12 cellular contexts compared by ENCODE assay signal in the genomic region with DNA sequence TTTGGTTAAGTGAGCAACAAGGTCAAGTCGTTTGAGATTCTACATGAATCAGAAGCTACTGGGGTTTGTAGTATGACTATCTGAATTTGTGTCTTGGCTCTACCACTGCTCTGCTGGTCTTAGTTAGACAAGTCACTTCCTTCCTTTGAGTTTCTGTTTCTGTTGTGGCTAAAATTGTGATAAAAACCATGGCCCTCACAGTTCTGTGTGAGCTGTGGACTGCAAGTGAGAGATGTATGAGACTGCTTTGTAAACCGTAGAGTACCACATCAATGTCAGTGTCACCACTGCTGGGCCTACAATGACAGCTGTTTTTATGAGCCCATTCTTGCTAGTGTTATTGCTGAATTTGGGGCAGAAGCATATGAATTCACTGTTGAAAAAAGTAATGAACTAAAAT. TPM values are rescaled to one million over a fixed set of nuclear protein-coding genes. Genes with fewer than 3 reads are reported as not detected.
DNase-seq lines count a peak whose midpoint lies in the region; ATAC-seq, FAIRE-seq and TF ChIP-seq lines count a peak whose summit lies in the region.
"Had no signal": no experiment of that assay in that cellular context is flagged by ENCODE, and none has a peak within 500 bp of the region (broad histone marks: within the 10 kb centered on the region; RNA-seq: fewer than 3 reads in every experiment).

No MANE protein-coding gene starts in this region.

- H3K4me3 ChIP-seq in GM12878 = no peak overlapping the region
- no peak overlapping the region for H3K4me3 ChIP-seq in Karpas-422 (ENCODE audit: low read length)
- H3K4me3 ChIP-seq: esophagus muscularis mucosa, SJCRH30 had no signal

- RAD21 ChIA-PET in GM12878 (lab: Charles Lee; ENCODE audit: unreplicated experiment) = no interaction called here

- CTCF ChIA-PET in GM12878 (lab: Yijun Ruan, JAX) = interaction anchor here (1.1 kb wide), 1 partner anchor 19 kb away, joined by 5 read pairs; no protein-coding TSS in a partner anchor

- H3K36me3 ChIP-seq in GM12878 (ENCODE audit: control insufficient read depth in 2 of 2, insufficient read depth in 2 of 2, low read length in 1 of 2) (no peaks in the 10 kb centered on the region), Karpas-422 (ENCODE audit: insufficient read depth, low read length) (no peaks in the 10 kb centered on the region)
- H3K36me3 ChIP-seq: SJCRH30 had no signal

- H3K9me3 ChIP-seq in GM12878 (replicated peaks; ENCODE audit: control insufficient read depth, insufficient read depth, low read length) (no peaks in the 10 kb centered on the region), Karpas-422 (ENCODE audit: low read length) (no peaks in the 10 kb centered on the region)
- H3K9me3 ChIP-seq: esophagus muscularis mucosa had no signal

- TF ChIP-seq CTCF in GM12878 (IDR thresholded peaks at IDR 0.05 in 2 of 3, conservative IDR thresholded peaks at IDR 0.05 in 1 of 3; ENCODE audit: control insufficient read depth in 2 of 3, extremely low read depth in 1 of 3, insufficient read depth in 1 of 3, low read depth in 3 of 3, low read length in 3 of 3) = no peak

- H4K20me1 ChIP-seq in GM12878 (ENCODE audit: control insufficient read depth, insufficient read depth) (no peaks in the 10 kb centered on the region), Karpas-422 (ENCODE audit: insufficient read depth, low read depth, low read length) (no peaks in the 10 kb centered on the region)

- TF ChIP-seq POLR2A in GM12878 (IDR thresholded peaks at IDR 0.05; ENCODE audit: low read depth, low read length) = no peak

- no peaks in the 10 kb centered on the region for H3K9me2 ChIP-seq in Karpas-422 (replicated peaks; ENCODE audit: insufficient read depth, low read length)

- H3K4me2 ChIP-seq in GM12878 (ENCODE audit: control insufficient read depth, insufficient read depth) = peak overlapping the region; percentile 22; the same call in 1 of the 2 replicates
- no peak overlapping the region for H3K4me2 ChIP-seq in Karpas-422 (ENCODE audit: low read depth, low read length, poor library complexity, severe bottlenecking)

- TF ChIP-seq EP300 in GM12878 (IDR thresholded peaks at IDR 0.05; ENCODE audit: borderline replicate concordance in 1 of 2, control insufficient read depth in 1 of 2, low read depth in 2 of 2, low read length in 2 of 2) = no peak

- H3K79me2 ChIP-seq in GM12878 (ENCODE audit: control insufficient read depth, insufficient read depth, low read length) (no peaks in the 10 kb centered on the region), Karpas-422 (ENCODE audit: low read length) (no peaks in the 10 kb centered on the region)

- DNase-seq in GM12878 (ENCODE audit: low read depth, low spot score) = peak; percentile 37
- no peak for DNase-seq in kidney glomerular epithelial cell (lab: John Stamatoyannopoulos, UW)
- no peak for DNase-seq in D341Med (ENCODE audit: low spot score)
- DNase-seq in Karpas-422 = no peak
- DNase-seq: activated naive CD4-positive, alpha-beta T cell; SJCRH30; stimulated activated CD4-positive, alpha-beta T cell treated with anti-CD3 and anti-CD28 coated beads, Interleukin-4, amount 100 ng/mL, for 4 hours had no signal

- SMC1A ChIA-PET in GM12878 (lab: Charles Lee; ENCODE audit: uncharacterized antibody, unreplicated experiment) = interaction anchor here (1.1 to 1.5 kb wide), 2 partner anchors 25 to 64 kb away, joined by 4 read pairs; no protein-coding TSS in a partner anchor

- H3K4me1 ChIP-seq in GM12878 (ENCODE audit: control insufficient read depth, insufficient read depth, low read length) = peaks cover 4% of the 10 kb centered on the region; the same call in 1 of the 2 replicates
- H3K4me1 ChIP-seq in Karpas-422 (ENCODE audit: low read length) = no peaks in the 10 kb centered on the region
- H3K4me1 ChIP-seq: SJCRH30 had no signal

- intact Hi-C loops in GM12878 (cut with micrococcal nuclease; ENCODE audit: unreplicated experiment) = no loop called here

- H3K9ac ChIP-seq in GM12878 (ENCODE audit: control insufficient read depth, insufficient read depth, low read length) = no peak overlapping the region
- no peak overlapping the region for H3K9ac ChIP-seq in Karpas-422 (ENCODE audit: low read length)

- peak overlapping the region; percentile 34; the same call in 1 of the 2 replicates for H2AFZ ChIP-seq in GM12878 (ENCODE audit: control insufficient read depth, low read depth, low read length)
- H2AFZ ChIP-seq in Karpas-422 (ENCODE audit: low read length) = no peak overlapping the region

- no TSS peak for BruUV-seq in GM12878 (replicated peaks; lab: Mats Ljungman, UMichigan)

- peak; percentile 96 for FAIRE-seq in GM12878 (lab: Jason Lieb, UNC)

- H3K27ac ChIP-seq in GM12878 (ENCODE audit: control insufficient read depth, insufficient read depth) (no peak overlapping the region), Karpas-422 (ENCODE audit: low read length) (no peak overlapping the region)
- H3K27ac ChIP-seq: SJCRH30 had no signal

- ATAC-seq in GM18508 (IDR thresholded peaks at IDR 0.05; ENCODE audit: insufficient read depth, unreplicated experiment) = peak; percentile 96
- peak; percentile 99 for ATAC-seq in GM21367 (IDR thresholded peaks at IDR 0.05; ENCODE audit: unreplicated experiment)
- ATAC-seq in HG03139 (IDR thresholded peaks at IDR 0.05; ENCODE audit: unreplicated experiment) = peak; percentile 97
- peak; percentile 93 for ATAC-seq in GM12878
- ATAC-seq in SK-N-SH treated with all-trans-retinoic acid at 6 μM for 48 hours = no peak

- TF ChIP-seq RAD21 in GM12878 (IDR thresholded peaks at IDR 0.05; ENCODE audit: insufficient read depth, low read depth, low read length) = no peak

- H3K27me3 ChIP-seq in GM12878 (replicated peaks in 1 of 2; ENCODE audit: control insufficient read depth in 2 of 2, insufficient read depth in 2 of 2, low read length in 1 of 2) (no peaks in the 10 kb centered on the region), Karpas-422 (ENCODE audit: low read length) (no peaks in the 10 kb centered on the region)
- H3K27me3 ChIP-seq: esophagus muscularis mucosa had no signal

- in situ Hi-C loops in GM12878 (cut with MboI) = no loop called here

- 27% methylated on average over 2 of the region's 2 CpGs for WGBS in GM12878 (ENCODE audit: insufficient coverage, insufficient replicate concordance, low lambda C conversion rate, missing lambda C conversion rate)

- POLR2A ChIA-PET in GM12878 (lab: Charles Lee) = no interaction called here

TF ChIP-seq in GM12878, 131 proteins besides CTCF, POLR2A, EP300 and RAD21 (continues in another document):
- TF ChIP-seq CBFB (IDR thresholded peaks at IDR 0.05; ENCODE audit: low read depth) = no peak
- TF ChIP-seq, protein P1, sequence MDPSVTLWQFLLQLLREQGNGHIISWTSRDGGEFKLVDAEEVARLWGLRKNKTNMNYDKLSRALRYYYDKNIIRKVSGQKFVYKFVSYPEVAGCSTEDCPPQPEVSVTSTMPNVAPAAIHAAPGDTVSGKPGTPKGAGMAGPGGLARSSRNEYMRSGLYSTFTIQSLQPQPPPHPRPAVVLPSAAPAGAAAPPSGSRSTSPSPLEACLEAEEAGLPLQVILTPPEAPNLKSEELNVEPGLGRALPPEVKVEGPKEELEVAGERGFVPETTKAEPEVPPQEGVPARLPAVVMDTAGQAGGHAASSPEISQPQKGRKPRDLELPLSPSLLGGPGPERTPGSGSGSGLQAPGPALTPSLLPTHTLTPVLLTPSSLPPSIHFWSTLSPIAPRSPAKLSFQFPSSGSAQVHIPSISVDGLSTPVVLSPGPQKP (IDR thresholded peaks at IDR 0.05; ENCODE audit: low read depth, low read length) = no peak
- TF ChIP-seq YBX1 (IDR thresholded peaks at IDR 0.05) = no peak

TF ChIP-seq in SK-N-SH treated with all-trans-retinoic acid at 6 μM for 48 hours, 23 proteins besides CTCF, POLR2A, EP300 and RAD21 (continues in another document):
- TF ChIP-seq, protein P2, sequence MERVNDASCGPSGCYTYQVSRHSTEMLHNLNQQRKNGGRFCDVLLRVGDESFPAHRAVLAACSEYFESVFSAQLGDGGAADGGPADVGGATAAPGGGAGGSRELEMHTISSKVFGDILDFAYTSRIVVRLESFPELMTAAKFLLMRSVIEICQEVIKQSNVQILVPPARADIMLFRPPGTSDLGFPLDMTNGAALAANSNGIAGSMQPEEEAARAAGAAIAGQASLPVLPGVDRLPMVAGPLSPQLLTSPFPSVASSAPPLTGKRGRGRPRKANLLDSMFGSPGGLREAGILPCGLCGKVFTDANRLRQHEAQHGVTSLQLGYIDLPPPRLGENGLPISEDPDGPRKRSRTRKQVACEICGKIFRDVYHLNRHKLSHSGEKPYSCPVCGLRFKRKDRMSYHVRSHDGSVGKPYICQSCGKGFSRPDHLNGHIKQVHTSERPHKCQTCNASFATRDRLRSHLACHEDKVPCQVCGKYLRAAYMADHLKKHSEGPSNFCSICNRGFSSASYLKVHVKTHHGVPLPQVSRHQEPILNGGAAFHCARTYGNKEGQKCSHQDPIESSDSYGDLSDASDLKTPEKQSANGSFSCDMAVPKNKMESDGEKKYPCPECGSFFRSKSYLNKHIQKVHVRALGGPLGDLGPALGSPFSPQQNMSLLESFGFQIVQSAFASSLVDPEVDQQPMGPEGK (CRISPR knock-in tag; IDR thresholded peaks at IDR 0.05; ENCODE audit: borderline replicate concordance) = no peak
- TF ChIP-seq OSR1 (CRISPR knock-in tag; IDR thresholded peaks at IDR 0.05) (no peak), ZNF8 (CRISPR knock-in tag; IDR thresholded peaks at IDR 0.05) (no peak), ESRRG (CRISPR knock-in tag; IDR thresholded peaks at IDR 0.05) (no peak), TCF4 (CRISPR knock-in tag; IDR thresholded peaks at IDR 0.05; ENCODE audit: borderline replicate concordance) (no peak), ARNTL (CRISPR knock-in tag; IDR thresholded peaks at IDR 0.05; ENCODE audit: borderline replicate concordance, low read depth) (no peak)

RNA-seq across cellular contexts. Expression of a gene that starts 32.7 kb away (rescaled TPM):
- 0.15 TPM in 1 of 2 replicates, not detected in the other for total RNA-seq in GM12878 (2013; cell fraction: nucleolus; rRNA removed)
- not detected in 2 replicates for total RNA-seq in GM12878 (2014; rRNA removed)
- total RNA-seq in GM12878 (2014; rRNA removed; fragmentation: Illumina TruSeq; extraction: Trizol) = not detected in 2 replicates
- total RNA-seq in GM12878 (2021) = not detected in 2 replicates
- not detected for polyA plus RNA-seq in GM12878 (2011; ENCODE audit: low read depth)
- polyA plus RNA-seq in GM12878 (2011; rRNA removed) = not detected in 2 replicates
- polyA plus RNA-seq in GM12878 (2011; cell fraction: cytosol; rRNA removed) = not detected in 2 replicates
- not detected in 2 replicates for polyA plus RNA-seq in GM12878 (2011; cell fraction: nucleus; rRNA removed)
- polyA plus RNA-seq in GM12878 (2012) = 0.04 TPM in 1 of 2 replicates, not detected in the other
- polyA plus RNA-seq in GM12878 (2014; fragmentation: Illumina TruSeq; extraction: Trizol) = not detected in 2 replicates
- under 1 TPM; 0.05 to 0.06 TPM for polyA plus RNA-seq in GM12878 (2014; fragmentation: Nextera tagmentation; extraction: Ambion mirVana)
- not detected in 2 replicates for polyA plus RNA-seq in GM12878 (2014; rRNA removed)
- not detected for polyA plus RNA-seq in GM12878 (2016; fragmentation: Nextera tagmentation; extraction: Ambion mirVana)
- polyA minus RNA-seq in GM12878 (2011; rRNA and poly(A)+ RNA removed) = not detected in 2 replicates
- polyA minus RNA-seq in GM12878 (2011; cell fraction: cytosol; rRNA and poly(A)+ RNA removed) = not detected in 2 replicates
- not detected in 2 replicates for polyA minus RNA-seq in GM12878 (2011; cell fraction: nucleus; rRNA and poly(A)+ RNA removed)
- not detected in 2 replicates for total RNA-seq in Karpas-422 (2014; rRNA removed; shearing (Covaris generic); ENCODE audit: low replicate concordance)
